1 cellular context compared by ENCODE assay signal in genomic region chr10:133356549-133356948, GRCh38.
TF ChIP-seq lines count a peak whose summit lies in the region.

No MANE protein-coding gene starts in this region.

TF ChIP-seq in SK-N-SH treated with all-trans-retinoic acid at 6 μM for 48 hours, 23 proteins besides CTCF, POLR2A, EP300 and RAD21 (continued from another document):
- TF ChIP-seq PATZ1 (CRISPR knock-in tag; IDR thresholded peaks at IDR 0.05; ENCODE audit: borderline replicate concordance) (no peak), CREB5 (CRISPR knock-in tag; IDR thresholded peaks at IDR 0.05; ENCODE audit: low read depth) (no peak), POU6F1 (CRISPR knock-in tag; IDR thresholded peaks at IDR 0.05; ENCODE audit: borderline replicate concordance, low read depth) (no peak), ZFP30 (CRISPR knock-in tag; IDR thresholded peaks at IDR 0.05) (no peak)
